27 cellular contexts compared by ENCODE assay signal in the genomic region with DNA sequence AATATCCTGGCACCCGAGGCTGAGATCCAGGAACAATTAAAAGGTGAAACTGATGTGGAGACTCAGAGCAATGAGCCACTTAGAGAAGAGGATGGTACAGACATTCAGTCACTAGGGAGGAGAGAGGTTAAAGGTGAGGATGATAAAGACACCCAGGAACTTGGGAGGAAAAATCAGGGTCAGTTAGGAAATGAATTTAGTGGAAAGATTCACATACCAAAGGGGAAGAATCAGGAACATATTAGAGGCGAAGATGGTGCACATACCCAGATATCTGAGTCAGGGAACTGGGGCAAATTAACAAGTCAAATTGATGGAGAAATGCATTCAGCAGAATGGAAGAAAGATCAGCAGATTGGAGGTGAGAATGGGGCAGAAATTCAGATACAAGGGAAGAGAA. TPM values are rescaled to one million over a fixed set of nuclear protein-coding genes. Genes with fewer than 3 reads are reported as not detected.
"Had no signal": no experiment of that assay in that cellular context is flagged by ENCODE, and none has a peak within 500 bp of the region (broad histone marks: within the 10 kb centered on the region; RNA-seq: fewer than 3 reads in every experiment).

No MANE protein-coding gene starts in this region.

- H3K36me3 ChIP-seq: MG63 had no signal

- H3K27ac ChIP-seq: ascending aorta, body of pancreas, SJSA1 had no signal

- ATAC-seq: activated CD8-positive, alpha-beta memory T cell treated with anti-CD3 and anti-CD28 coated beads, Interleukin-2, amount 10 ng/mL, durations not matched to agents 7 days and 5 days; activated naive CD4-positive, alpha-beta T cell treated with anti-CD3 and anti-CD28 coated beads, Interleukin-2, amount 50 U/mL, for 72 hours; activated naive CD8-positive, alpha-beta T cell treated with anti-CD3 and anti-CD28 coated beads, Interleukin-2, amount 50 U/mL, for 24 hours; activated T-cell treated with anti-CD3 and anti-CD28 coated beads, Interleukin-2, amount 50 U/mL, for 4 hours; body of pancreas; SK-N-SH treated with all-trans-retinoic acid at 6 μM for 48 hours had no signal

- H3K27me3 ChIP-seq: ascending aorta, body of pancreas, MG63, SJSA1 had no signal

- H3K4me3 ChIP-seq: ascending aorta, body of pancreas, MG63, SJSA1 had no signal

- DNase-seq: activated B cell treated with CpG ODN at 0.5 μM for 24 hours; activated CD4-positive, alpha-beta T cell treated with anti-CD3 and anti-CD28 coated beads for 1 hour; activated CD4-positive, alpha-beta T cell treated with anti-CD3 and anti-CD28 coated beads, Interleukin-2, amount 10 ng/mL, durations not matched to agents 24 days and 14 days; activated CD4-positive, alpha-beta T cell treated with anti-CD3 and anti-CD28 coated beads, Interleukin-2, amount 50 U/mL, for 48 hours; activated CD8-positive, alpha-beta memory T cell treated with anti-CD3 and anti-CD28 coated beads, Interleukin-2, amount 10 ng/mL, durations not matched to agents 7 days and 5 days; activated naive CD4-positive, alpha-beta T cell treated with Interleukin-2 at 50 U/mL for 16 hours; activated naive CD8-positive, alpha-beta T cell treated with anti-CD3 and anti-CD28 coated beads, Interleukin-2, amount 50 U/mL, for 24 hours; activated T-cell treated with anti-CD3 and anti-CD28 coated beads, Interleukin-2, amount 50 U/mL, for 4 hours; amniotic stem cell; body of pancreas; cortex of kidney; MG63; MV-4-11; NCI-H1092 treated with DMSO at 0.1 percent for 48 hours; NCI-H1417 treated with DMSO at 0.1 percent for 48 hours; NCI-H1694 treated with DMSO at 0.1 percent for 48 hours; NCI-H2029 treated with DMSO at 0.1 percent for 48 hours; NCI-H510A treated with DMSO at 0.1 percent for 48 hours; NCI-H69; NK-92 treated with Interleukin-12 subunit alpha and Interleukin-12 subunit beta, amount 100 ng/mL, for 24 hours; SHP77; SW 1271 had no signal

- FAIRE-seq: RCC 7860 had no signal

- H3K9me3 ChIP-seq: ascending aorta, body of pancreas, MG63, SJSA1 had no signal

RNA-seq across cellular contexts. Expression of gene MEI1, which starts 4.1 kb away (rescaled TPM):
- total RNA-seq: ascending aorta, body of pancreas had no signal
